26 cellular contexts compared by ENCODE assay signal in the genomic region with DNA sequence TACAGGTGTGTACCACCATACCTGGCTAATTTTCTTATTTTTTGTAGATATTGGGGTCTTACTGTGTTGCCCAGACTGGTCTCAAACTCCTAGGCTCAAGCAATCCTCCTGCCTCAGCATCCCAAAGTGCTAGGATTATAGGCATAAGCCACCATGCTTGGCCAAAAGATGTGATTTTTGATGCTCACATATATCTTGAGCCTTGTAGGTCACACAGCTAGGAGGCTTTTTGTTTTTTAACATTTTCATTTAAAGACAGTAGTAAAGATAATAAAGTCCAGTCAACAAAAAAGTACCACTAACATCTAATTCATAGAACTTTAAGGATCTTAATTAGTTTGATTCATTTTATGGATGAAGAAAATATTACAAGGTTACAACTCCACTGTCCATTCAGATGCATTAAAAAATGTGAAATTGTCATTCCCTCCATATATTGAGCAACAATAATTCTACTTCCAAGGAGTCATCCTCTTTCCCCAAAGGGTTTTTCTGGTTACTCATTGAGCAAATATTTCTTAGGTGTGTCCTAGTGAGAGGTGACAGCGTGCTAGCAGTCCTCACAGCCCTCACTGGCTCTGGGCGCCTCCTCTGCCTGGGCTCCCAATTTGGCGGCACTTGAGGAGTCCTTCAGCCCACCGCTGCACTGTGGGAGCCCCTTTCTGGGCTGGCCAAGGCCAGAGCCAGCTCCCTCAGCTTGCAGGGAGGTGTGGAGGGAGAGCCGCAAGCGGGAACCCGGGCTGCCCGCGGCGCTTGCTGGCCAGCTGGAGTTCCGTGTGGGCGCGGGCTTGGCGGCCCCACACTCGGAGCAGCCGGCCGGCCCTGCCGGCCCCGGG. TPM values are rescaled to one million over a fixed set of nuclear protein-coding genes. Genes with fewer than 3 reads are reported as not detected.
DNase-seq lines count a peak whose midpoint lies in the region; ATAC-seq and FAIRE-seq lines count a peak whose summit lies in the region.
"Had no signal": no experiment of that assay in that cellular context is flagged by ENCODE, and none has a peak within 500 bp of the region (broad histone marks: within the 10 kb centered on the region; RNA-seq: fewer than 3 reads in every experiment).

No MANE protein-coding gene starts in this region.

- no peak overlapping the region for H3K18ac ChIP-seq in trophoblast cell (ENCODE audit: low read length)

- H4K8ac ChIP-seq in trophoblast cell (ENCODE audit: low read depth, low read length) = no peak overlapping the region

- H3K27me3 Mint-ChIP-seq in activated CD4-positive, alpha-beta T cell treated with anti-CD3 and anti-CD28 coated beads, Interleukin-2, amount 10 ng/mL, durations not matched to agents 7 days and 5 days = no peaks in the 10 kb centered on the region

- intact Hi-C loops in left ventricle myocardium superior (cut with micrococcal nuclease) = no loop called here

- H3K9ac ChIP-seq in trophoblast cell (ENCODE audit: low read length) = no peak overlapping the region
- H3K9ac ChIP-seq: BLaER1 had no signal

- peak overlapping the region; percentile 51 for H2BK120ac ChIP-seq in trophoblast cell (ENCODE audit: insufficient read depth, low read length, poor library complexity)

- H4K91ac ChIP-seq in trophoblast cell (ENCODE audit: low read depth, low read length) = no peak overlapping the region

- H3K23ac ChIP-seq in trophoblast cell (ENCODE audit: low read length) = no peak overlapping the region

- no peak for DNase-seq in activated CD4-positive, alpha-beta T cell treated with anti-CD3 and anti-CD28 coated beads, Interleukin-2, amount 10 ng/mL, durations not matched to agents 7 days and 5 days
- no peak for DNase-seq in activated CD4-positive, alpha-beta T cell treated with anti-CD3 and anti-CD28 coated beads, Interleukin-2, amount 50 U/mL, for 48 hours
- peak; percentile 9 for DNase-seq in HPDE6-E6E7 (ENCODE audit: extremely low spot score)
- peak; percentile 21 for DNase-seq in amniotic epithelial cell (ENCODE audit: low read depth)
- DNase-seq in trophoblast cell = peak; percentile 40 to 95
- no peak for DNase-seq in left ventricle myocardium superior
- no peak for DNase-seq in RCC 7860 (ENCODE audit: low spot score)
- no peak for DNase-seq in frontal cortex (ENCODE audit: low spot score in 2 of 2)
- DNase-seq: activated CD4-positive, CD25-positive, alpha-beta regulatory T cell treated with anti-CD3 and anti-CD28 coated beads, Interleukin-2, amount 50 U/mL, for 72 hours; colonic mucosa; H7; hippocampal formation; islet precursor cell; NCI-H1417; NCI-H526 treated with DMSO at 0.1 percent for 48 hours; nucleus accumbens; retina; SHP77; stimulated activated CD4-positive, alpha-beta T cell treated with anti-CD3 and anti-CD28 coated beads, Interleukin-12 subunit alpha, Interleukin-12 subunit beta, amount 100 ng/mL, for 4 hours had no signal

- H2AK5ac ChIP-seq in trophoblast cell (ENCODE audit: low read length) = no peak overlapping the region

- H4K12ac ChIP-seq in trophoblast cell (ENCODE audit: low read depth, low read length) = no peak overlapping the region

- no peaks in the 10 kb centered on the region for H3K36me3 ChIP-seq in trophoblast cell (ENCODE audit: control insufficient read depth in 1 of 2, insufficient read depth in 2 of 2, low read length in 2 of 2)
- H3K36me3 ChIP-seq: BLaER1, colonic mucosa had no signal

- FAIRE-seq in RCC 7860 (lab: Jason Lieb, UNC) = no peak
- FAIRE-seq in frontal cortex (lab: Jason Lieb, UNC) = no peak
- FAIRE-seq: A204.1, GM12878, GM19239 had no signal

- peaks cover 8% of the 10 kb centered on the region for H3K36me3 Mint-ChIP-seq in activated CD4-positive, alpha-beta T cell treated with anti-CD3 and anti-CD28 coated beads, Interleukin-2, amount 10 ng/mL, durations not matched to agents 7 days and 5 days (ENCODE audit: low read depth)
- H3K36me3 Mint-ChIP-seq: brain had no signal

- H3K79me2 ChIP-seq in trophoblast cell (ENCODE audit: control insufficient read depth, insufficient read depth, low read length, poor library complexity) = no peaks in the 10 kb centered on the region

- H3K4me3 Mint-ChIP-seq in activated CD4-positive, alpha-beta T cell treated with anti-CD3 and anti-CD28 coated beads, Interleukin-2, amount 10 ng/mL, durations not matched to agents 7 days and 5 days = no peak overlapping the region
- H3K4me3 Mint-ChIP-seq: activated T-helper 1 cell treated with anti-CD3 and anti-CD28 coated beads, Interleukin-12 subunit alpha, Interleukin-12 subunit beta, Interleukin-2, Interleukin-4 antibody, amounts not matched to agents 30 ng/mL and 10 ng/mL and 1 ng/mL, durations not matched to agents 14 hours and 24 hours and 36 hours; brain had no signal

- no peak overlapping the region for H2BK12ac ChIP-seq in trophoblast cell (ENCODE audit: low read length)

- H3K14ac ChIP-seq in trophoblast cell (ENCODE audit: low read length) = no peak overlapping the region

- H3K9me3 ChIP-seq in trophoblast cell (ENCODE audit: insufficient read depth, low read depth, low read length) = no peaks in the 10 kb centered on the region
- H3K9me3 ChIP-seq: BLaER1, colonic mucosa had no signal

- no peak overlapping the region for H3K4me2 ChIP-seq in trophoblast cell (ENCODE audit: low read length)
- H3K4me2 ChIP-seq: BLaER1 had no signal

- H2BK5ac ChIP-seq in trophoblast cell (ENCODE audit: low read depth, low read length, poor library complexity) = no peak overlapping the region

- no peak for ATAC-seq in left ventricle myocardium superior
- ATAC-seq: GM12878 had no signal

- H3K79me1 ChIP-seq in trophoblast cell (ENCODE audit: low read length) = peaks cover 2% of the 10 kb centered on the region

- H3K27me3 ChIP-seq in trophoblast cell (ENCODE audit: insufficient read depth, low read length) = no peaks in the 10 kb centered on the region
- H3K27me3 ChIP-seq: BLaER1, colonic mucosa had no signal

- no peaks in the 10 kb centered on the region for H3K9me3 Mint-ChIP-seq in activated CD4-positive, alpha-beta T cell treated with anti-CD3 and anti-CD28 coated beads, Interleukin-2, amount 10 ng/mL, durations not matched to agents 7 days and 5 days
- H3K9me3 Mint-ChIP-seq: activated T-helper 1 cell treated with anti-CD3 and anti-CD28 coated beads, Interleukin-12 subunit alpha, Interleukin-12 subunit beta, Interleukin-2, Interleukin-4 antibody, amounts not matched to agents 30 ng/mL and 10 ng/mL and 1 ng/mL, durations not matched to agents 14 hours and 24 hours and 36 hours; brain had no signal

- no peak overlapping the region for H2AFZ ChIP-seq in trophoblast cell (ENCODE audit: insufficient read depth, low read length, poor library complexity)

- H3K4me1 ChIP-seq in trophoblast cell (ENCODE audit: control insufficient read depth in 1 of 2, insufficient read depth in 2 of 2, low read length in 2 of 2) = no peaks in the 10 kb centered on the region
- H3K4me1 ChIP-seq: colonic mucosa had no signal

- no CpG with 5 or more reads among the region's 19 CpGs for WGBS in trophoblast cell (ENCODE audit: extremely low coverage, insufficient coverage, insufficient read length)

- POLR2A ChIA-PET in activated CD4-positive, alpha-beta T cell treated with anti-CD3 and anti-CD28 coated beads, Interleukin-2, amount 10 ng/mL, durations not matched to agents 7 days and 5 days (lab: Charles Lee) = no interaction called here

- H3K4me3 ChIP-seq in trophoblast cell (ENCODE audit: low read depth, low read length) = no peak overlapping the region
- H3K4me3 ChIP-seq: BLaER1, colonic mucosa, GM12878, lung had no signal

- peak overlapping the region; percentile 51 for H3K27ac Mint-ChIP-seq in activated CD4-positive, alpha-beta T cell treated with anti-CD3 and anti-CD28 coated beads, Interleukin-2, amount 10 ng/mL, durations not matched to agents 7 days and 5 days
- H3K27ac Mint-ChIP-seq: activated T-helper 1 cell treated with anti-CD3 and anti-CD28 coated beads, Interleukin-12 subunit alpha, Interleukin-12 subunit beta, Interleukin-2, Interleukin-4 antibody, amounts not matched to agents 30 ng/mL and 10 ng/mL and 1 ng/mL, durations not matched to agents 14 hours and 24 hours and 36 hours; brain had no signal

- H3K4ac ChIP-seq in trophoblast cell (ENCODE audit: low read depth, low read length) = no peak overlapping the region

- CTCF ChIA-PET in activated CD4-positive, alpha-beta T cell treated with anti-CD3 and anti-CD28 coated beads, Interleukin-2, amount 10 ng/mL, durations not matched to agents 7 days and 5 days (lab: Charles Lee) = interaction anchor here (0.7 to 4.0 kb wide), 3 partner anchors 11 to 251 kb away, joined by 3 to 27 read pairs (median 7); a partner anchor contains a TSS

- H3K27ac ChIP-seq in trophoblast cell (ENCODE audit: low read depth, low read length) = no peak overlapping the region
- H3K27ac ChIP-seq: BLaER1, colonic mucosa had no signal

- H3K4me1 Mint-ChIP-seq in activated CD4-positive, alpha-beta T cell treated with anti-CD3 and anti-CD28 coated beads, Interleukin-2, amount 10 ng/mL, durations not matched to agents 7 days and 5 days = peaks cover 42% of the 10 kb centered on the region
- H3K4me1 Mint-ChIP-seq: brain had no signal

RNA-seq across cellular contexts. Expression of a gene that starts 8.3 kb away (rescaled TPM):
- total RNA-seq in activated CD4-positive, alpha-beta T cell treated with anti-CD3 and anti-CD28 coated beads, Interleukin-2, amount 10 ng/mL, durations not matched to agents 7 days and 5 days = 10 to 100 TPM; 60.4 TPM
- polyA plus RNA-seq in trophoblast cell (2013) = 23.0 and 25.1 TPM in 2 replicates
- total RNA-seq in left ventricle myocardium superior (23.2 TPM), frontal cortex (187 TPM)

Comparison
In these comparisons a context has a peak if more than half of its experiments do, and no peak if none do; other contexts are left out.
1. DNase-seq: peak in HPDE6-E6E7 (single experiment), amniotic epithelial cell (single experiment) and trophoblast cell (2 of 2); none in activated CD4-positive, alpha-beta T cell treated with anti-CD3 and anti-CD28 coated beads, Interleukin-2, amount 10 ng/mL, durations not matched to agents 7 days and 5 days (single experiment), activated CD4-positive, alpha-beta T cell treated with anti-CD3 and anti-CD28 coated beads, Interleukin-2, amount 50 U/mL, for 48 hours (0 of 2), left ventricle myocardium superior (single experiment), RCC 7860 (single experiment) and frontal cortex (0 of 2).